Comparison of ENCODE assay signal across 1 cellular context in genomic region chr12:52874573-52875435, GRCh38.
TF ChIP-seq lines count a peak whose summit lies in the region.

No MANE protein-coding gene starts in this region.

TF ChIP-seq in GM23338, 12 proteins besides CTCF, POLR2A, EP300 and RAD21 (continued from another document):
- TF ChIP-seq, protein P1, sequence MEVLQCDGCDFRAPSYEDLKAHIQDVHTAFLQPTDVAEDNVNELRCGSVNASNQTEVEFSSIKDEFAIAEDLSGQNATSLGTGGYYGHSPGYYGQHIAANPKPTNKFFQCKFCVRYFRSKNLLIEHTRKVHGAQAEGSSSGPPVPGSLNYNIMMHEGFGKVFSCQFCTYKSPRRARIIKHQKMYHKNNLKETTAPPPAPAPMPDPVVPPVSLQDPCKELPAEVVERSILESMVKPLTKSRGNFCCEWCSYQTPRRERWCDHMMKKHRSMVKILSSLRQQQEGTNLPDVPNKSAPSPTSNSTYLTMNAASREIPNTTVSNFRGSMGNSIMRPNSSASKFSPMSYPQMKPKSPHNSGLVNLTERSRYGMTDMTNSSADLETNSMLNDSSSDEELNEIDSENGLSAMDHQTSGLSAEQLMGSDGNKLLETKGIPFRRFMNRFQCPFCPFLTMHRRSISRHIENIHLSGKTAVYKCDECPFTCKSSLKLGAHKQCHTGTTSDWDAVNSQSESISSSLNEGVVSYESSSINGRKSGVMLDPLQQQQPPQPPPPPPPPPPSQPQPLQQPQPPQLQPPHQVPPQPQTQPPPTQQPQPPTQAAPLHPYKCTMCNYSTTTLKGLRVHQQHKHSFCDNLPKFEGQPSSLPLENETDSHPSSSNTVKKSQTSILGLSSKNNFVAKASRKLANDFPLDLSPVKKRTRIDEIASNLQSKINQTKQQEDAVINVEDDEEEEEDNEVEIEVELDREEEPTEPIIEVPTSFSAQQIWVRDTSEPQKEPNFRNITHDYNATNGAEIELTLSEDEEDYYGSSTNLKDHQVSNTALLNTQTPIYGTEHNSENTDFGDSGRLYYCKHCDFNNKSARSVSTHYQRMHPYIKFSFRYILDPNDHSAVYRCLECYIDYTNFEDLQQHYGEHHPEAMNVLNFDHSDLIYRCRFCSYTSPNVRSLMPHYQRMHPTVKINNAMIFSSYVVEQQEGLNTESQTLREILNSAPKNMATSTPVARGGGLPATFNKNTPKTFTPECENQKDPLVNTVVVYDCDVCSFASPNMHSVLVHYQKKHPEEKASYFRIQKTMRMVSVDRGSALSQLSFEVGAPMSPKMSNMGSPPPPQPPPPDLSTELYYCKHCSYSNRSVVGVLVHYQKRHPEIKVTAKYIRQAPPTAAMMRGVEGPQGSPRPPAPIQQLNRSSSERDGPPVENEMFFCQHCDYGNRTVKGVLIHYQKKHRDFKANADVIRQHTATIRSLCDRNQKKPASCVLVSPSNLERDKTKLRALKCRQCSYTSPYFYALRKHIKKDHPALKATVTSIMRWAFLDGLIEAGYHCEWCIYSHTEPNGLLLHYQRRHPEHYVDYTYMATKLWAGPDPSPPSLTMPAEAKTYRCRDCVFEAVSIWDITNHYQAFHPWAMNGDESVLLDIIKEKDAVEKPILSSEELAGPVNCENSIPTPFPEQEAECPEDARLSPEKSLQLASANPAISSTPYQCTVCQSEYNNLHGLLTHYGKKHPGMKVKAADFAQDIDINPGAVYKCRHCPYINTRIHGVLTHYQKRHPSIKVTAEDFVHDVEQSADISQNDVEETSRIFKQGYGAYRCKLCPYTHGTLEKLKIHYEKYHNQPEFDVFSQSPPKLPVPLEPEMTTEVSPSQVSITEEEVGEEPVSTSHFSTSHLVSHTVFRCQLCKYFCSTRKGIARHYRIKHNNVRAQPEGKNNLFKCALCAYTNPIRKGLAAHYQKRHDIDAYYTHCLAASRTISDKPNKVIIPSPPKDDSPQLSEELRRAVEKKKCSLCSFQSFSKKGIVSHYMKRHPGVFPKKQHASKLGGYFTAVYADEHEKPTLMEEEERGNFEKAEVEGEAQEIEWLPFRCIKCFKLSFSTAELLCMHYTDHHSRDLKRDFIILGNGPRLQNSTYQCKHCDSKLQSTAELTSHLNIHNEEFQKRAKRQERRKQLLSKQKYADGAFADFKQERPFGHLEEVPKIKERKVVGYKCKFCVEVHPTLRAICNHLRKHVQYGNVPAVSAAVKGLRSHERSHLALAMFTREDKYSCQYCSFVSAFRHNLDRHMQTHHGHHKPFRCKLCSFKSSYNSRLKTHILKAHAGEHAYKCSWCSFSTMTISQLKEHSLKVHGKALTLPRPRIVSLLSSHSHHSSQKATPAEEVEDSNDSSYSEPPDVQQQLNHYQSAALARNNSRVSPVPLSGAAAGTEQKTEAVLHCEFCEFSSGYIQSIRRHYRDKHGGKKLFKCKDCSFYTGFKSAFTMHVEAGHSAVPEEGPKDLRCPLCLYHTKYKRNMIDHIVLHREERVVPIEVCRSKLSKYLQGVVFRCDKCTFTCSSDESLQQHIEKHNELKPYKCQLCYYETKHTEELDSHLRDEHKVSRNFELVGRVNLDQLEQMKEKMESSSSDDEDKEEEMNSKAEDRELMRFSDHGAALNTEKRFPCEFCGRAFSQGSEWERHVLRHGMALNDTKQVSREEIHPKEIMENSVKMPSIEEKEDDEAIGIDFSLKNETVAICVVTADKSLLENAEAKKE (CRISPR knock-in tag; IDR thresholded peaks at IDR 0.05), result no peak
- TF ChIP-seq ZNF331 (CRISPR knock-in tag; IDR thresholded peaks at IDR 0.05; ENCODE audit: low read depth) (no peak), EZH2 (IDR thresholded peaks at IDR 0.05; ENCODE audit: low read depth, unreplicated experiment) (no peak), POLR2AphosphoS5 (IDR thresholded peaks at IDR 0.05; ENCODE audit: low read depth) (no peak), NANOG (IDR thresholded peaks at IDR 0.05; ENCODE audit: borderline replicate concordance) (no peak), STAT1 (IDR thresholded peaks at IDR 0.05; ENCODE audit: unreplicated experiment) (no peak), EZH2phosphoT487 (IDR thresholded peaks at IDR 0.05; ENCODE audit: unreplicated experiment) (no peak), JUNB (IDR thresholded peaks at IDR 0.05; ENCODE audit: unreplicated experiment) (no peak), CREB1 (CRISPR knock-in tag; IDR thresholded peaks at IDR 0.05; ENCODE audit: low read depth) (no peak)
- TF ChIP-seq, protein P2, sequence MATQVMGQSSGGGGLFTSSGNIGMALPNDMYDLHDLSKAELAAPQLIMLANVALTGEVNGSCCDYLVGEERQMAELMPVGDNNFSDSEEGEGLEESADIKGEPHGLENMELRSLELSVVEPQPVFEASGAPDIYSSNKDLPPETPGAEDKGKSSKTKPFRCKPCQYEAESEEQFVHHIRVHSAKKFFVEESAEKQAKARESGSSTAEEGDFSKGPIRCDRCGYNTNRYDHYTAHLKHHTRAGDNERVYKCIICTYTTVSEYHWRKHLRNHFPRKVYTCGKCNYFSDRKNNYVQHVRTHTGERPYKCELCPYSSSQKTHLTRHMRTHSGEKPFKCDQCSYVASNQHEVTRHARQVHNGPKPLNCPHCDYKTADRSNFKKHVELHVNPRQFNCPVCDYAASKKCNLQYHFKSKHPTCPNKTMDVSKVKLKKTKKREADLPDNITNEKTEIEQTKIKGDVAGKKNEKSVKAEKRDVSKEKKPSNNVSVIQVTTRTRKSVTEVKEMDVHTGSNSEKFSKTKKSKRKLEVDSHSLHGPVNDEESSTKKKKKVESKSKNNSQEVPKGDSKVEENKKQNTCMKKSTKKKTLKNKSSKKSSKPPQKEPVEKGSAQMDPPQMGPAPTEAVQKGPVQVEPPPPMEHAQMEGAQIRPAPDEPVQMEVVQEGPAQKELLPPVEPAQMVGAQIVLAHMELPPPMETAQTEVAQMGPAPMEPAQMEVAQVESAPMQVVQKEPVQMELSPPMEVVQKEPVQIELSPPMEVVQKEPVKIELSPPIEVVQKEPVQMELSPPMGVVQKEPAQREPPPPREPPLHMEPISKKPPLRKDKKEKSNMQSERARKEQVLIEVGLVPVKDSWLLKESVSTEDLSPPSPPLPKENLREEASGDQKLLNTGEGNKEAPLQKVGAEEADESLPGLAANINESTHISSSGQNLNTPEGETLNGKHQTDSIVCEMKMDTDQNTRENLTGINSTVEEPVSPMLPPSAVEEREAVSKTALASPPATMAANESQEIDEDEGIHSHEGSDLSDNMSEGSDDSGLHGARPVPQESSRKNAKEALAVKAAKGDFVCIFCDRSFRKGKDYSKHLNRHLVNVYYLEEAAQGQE (IDR thresholded peaks at IDR 0.05; ENCODE audit: unreplicated experiment), result no peak
